ENCODE assay signal across 8 cellular contexts in the genomic region with DNA sequence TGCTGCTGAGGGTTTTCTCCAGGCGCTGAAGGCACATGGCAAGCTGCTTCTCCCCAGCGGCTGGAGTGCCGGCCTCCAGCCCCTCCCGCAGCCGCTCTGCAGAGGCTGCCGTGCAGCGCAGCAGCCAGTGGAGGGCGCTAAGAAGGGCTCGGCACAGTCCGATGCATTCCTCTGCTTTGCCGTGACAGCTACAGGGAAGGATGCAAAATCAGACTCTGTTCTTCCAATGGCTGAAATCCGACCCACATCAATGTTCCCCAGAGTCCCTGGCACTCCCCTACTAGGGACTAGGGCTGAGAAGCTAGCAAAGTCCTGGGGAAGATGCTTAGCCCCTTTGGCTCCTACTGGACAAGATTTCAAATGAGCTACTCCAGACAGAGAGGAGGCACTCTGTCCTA. TPM values are rescaled to one million over a fixed set of nuclear protein-coding genes. Genes with fewer than 3 reads are reported as not detected.
DNase-seq lines count a peak whose midpoint lies in the region; ATAC-seq, FAIRE-seq and TF ChIP-seq lines count a peak whose summit lies in the region.
"Had no signal": no experiment of that assay in that cellular context is flagged by ENCODE, and none has a peak within 500 bp of the region (broad histone marks: within the 10 kb centered on the region; RNA-seq: fewer than 3 reads in every experiment).

No MANE protein-coding gene starts in this region.

- no peaks in the 10 kb centered on the region for H3K27me3 ChIP-seq in Loucy (ENCODE audit: insufficient read depth, low read length, poor library complexity, severe bottlenecking)

- H3F3A ChIP-seq in Loucy (ENCODE audit: low read depth), result no peaks in the 10 kb centered on the region

- peak; percentile 78 for TF ChIP-seq CTCF in Loucy (conservative IDR thresholded peaks at IDR 0.05; ENCODE audit: low read length)

- peaks cover 39% of the 10 kb centered on the region; the same call in 1 of the 2 replicates for H3K36me3 ChIP-seq in Loucy (ENCODE audit: insufficient read depth, low read length)

- H2AFZ ChIP-seq in Loucy (ENCODE audit: low read length), result no peak overlapping the region

- H3K9me2 ChIP-seq in Loucy (replicated peaks; ENCODE audit: low read depth, low read length), result no peaks in the 10 kb centered on the region

- H3K79me2 ChIP-seq in Loucy (ENCODE audit: insufficient read depth, low read length), result no peaks in the 10 kb centered on the region

- H3K4me1 ChIP-seq in Loucy (ENCODE audit: insufficient read depth, low read length, poor library complexity, severe bottlenecking), result no peaks in the 10 kb centered on the region

- peak; percentile 86 for FAIRE-seq in G401.6 (lab: Jason Lieb, UNC)

- no peaks in the 10 kb centered on the region for H4K20me1 ChIP-seq in Loucy (ENCODE audit: insufficient read depth, low read length, poor library complexity, severe bottlenecking)

- H3K4me2 ChIP-seq in Loucy (ENCODE audit: low read depth, low read length, poor library complexity, severe bottlenecking), result no peak overlapping the region

- no peak overlapping the region for H3K9ac ChIP-seq in Loucy (ENCODE audit: low read depth, low read length, poor library complexity, severe bottlenecking)

- DNase-seq in cerebellum (ENCODE audit: low spot score), result peak; percentile 82
- peak; percentile 62 for DNase-seq in occipital lobe (lab: John Stamatoyannopoulos, UW)
- no peak for DNase-seq in NCI-H1092 treated with DMSO at 0.1 percent for 48 hours (lab: John Stamatoyannopoulos, UW)
- DNase-seq in medulla oblongata (ENCODE audit: extremely low spot score), result no peak
- DNase-seq: naive B cell had no signal

- no peak overlapping the region for H3K4me3 ChIP-seq in Loucy (ENCODE audit: low read length, poor library complexity, severe bottlenecking)

- ATAC-seq in GM21390 (IDR thresholded peaks at IDR 0.05; ENCODE audit: unreplicated experiment), result no peak

- H3K9me3 ChIP-seq in Loucy (ENCODE audit: insufficient read depth, low read depth, low read length), result no peaks in the 10 kb centered on the region

RNA-seq across cellular contexts. Expression of a gene that starts 19.0 kb away (rescaled TPM):
- total RNA-seq in cerebellum (75.9 TPM), occipital lobe (72.5 TPM)

RNA-seq across cellular contexts. Expression of a gene that starts 19.9 kb away (rescaled TPM):
- 0.27 TPM for total RNA-seq in cerebellum
- total RNA-seq in occipital lobe, result 0.16 TPM

RNA-seq across cellular contexts. Expression of a gene that starts 27.6 kb away (rescaled TPM):
- total RNA-seq in cerebellum (69.7 TPM), occipital lobe (91.1 TPM)

RNA-seq across cellular contexts. Expression of a gene that starts 54.6 kb away (rescaled TPM):
- total RNA-seq in cerebellum (50.5 TPM), occipital lobe (69.1 TPM)

Comparison
In these comparisons a context has a peak if more than half of its experiments do, and no peak if none do; other contexts are left out.
1. DNase-seq: peak in cerebellum (single experiment) and occipital lobe (single experiment); none in NCI-H1092 treated with DMSO at 0.1 percent for 48 hours (single experiment) and medulla oblongata (single experiment).